31 cellular contexts compared by ENCODE assay signal in the genomic region with DNA sequence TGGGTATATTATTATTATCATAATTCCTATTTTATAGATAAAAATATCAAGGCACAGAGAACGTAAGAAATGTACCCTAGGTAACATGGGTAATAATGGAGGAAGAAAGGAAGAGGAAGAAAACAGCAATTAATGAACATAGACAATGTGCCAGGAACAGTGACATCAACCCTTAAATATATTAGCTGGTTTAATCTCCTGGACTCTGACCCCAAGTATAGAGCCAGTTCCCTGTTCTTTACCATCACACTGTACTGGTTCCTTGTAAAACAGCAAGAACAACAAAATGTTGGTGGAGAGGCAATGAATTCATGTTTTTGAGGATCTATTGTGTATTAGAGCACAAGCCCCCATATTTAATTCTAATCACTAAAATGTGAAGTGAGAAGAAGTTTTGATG.
"Had no signal": no experiment of that assay in that cellular context is flagged by ENCODE, and none has a peak within 500 bp of the region (broad histone marks: within the 10 kb centered on the region; RNA-seq: fewer than 3 reads in every experiment).

No MANE protein-coding gene starts in this region.

- H3K36me3 Mint-ChIP-seq: immature natural killer cell; memory B cell; naive B cell; natural killer cell treated with Interleukin-12 subunit alpha and Interleukin-12 subunit beta and Interleukin-15 and Interleukin-18, amount 100 ng/mL, for 72 hours; type B pancreatic cell had no signal

- ATAC-seq: heart right ventricle; left ventricle myocardium superior; lower lobe of right lung; natural killer cell treated with Interleukin-12 subunit alpha and Interleukin-12 subunit beta and Interleukin-15 and Interleukin-18, amount 100 ng/mL, for 72 hours; stimulated activated naive CD8-positive, alpha-beta T cell treated with anti-CD3 and anti-CD28 coated beads, Interleukin-15, amount 100 ng/mL, for 72 hours had no signal

- H3K27me3 ChIP-seq: esophagus squamous epithelium, heart right ventricle, neutrophil, right lobe of liver, suprapubic skin, thyroid gland had no signal

- H3K9me3 Mint-ChIP-seq: neural crest cell, type B pancreatic cell had no signal

- H2AFZ ChIP-seq: parathyroid adenoma had no signal

- H3K27ac Mint-ChIP-seq: immature natural killer cell; memory B cell; naive B cell; natural killer cell treated with Interleukin-12 subunit alpha and Interleukin-12 subunit beta and Interleukin-15 and Interleukin-18, amount 100 ng/mL, for 72 hours; progenitor cell of endocrine pancreas; stimulated activated naive CD8-positive, alpha-beta T cell treated with anti-CD3 and anti-CD28 coated beads, Interleukin-15, amount 100 ng/mL, for 72 hours; type B pancreatic cell had no signal

- H3K9ac ChIP-seq: parathyroid adenoma had no signal

- H3K4me2 ChIP-seq: smooth muscle cell had no signal

- H3K9me3 ChIP-seq: esophagus squamous epithelium, heart right ventricle, lower lobe of right lung, neutrophil, right lobe of liver, suprapubic skin, thyroid gland had no signal

- H3K27ac ChIP-seq: coronary artery, esophagus squamous epithelium, heart right ventricle, lower lobe of right lung, neutrophil, parathyroid adenoma, right lobe of liver, suprapubic skin, thyroid gland had no signal

- H3K4me3 ChIP-seq: coronary artery, esophagus squamous epithelium, heart right ventricle, lower lobe of right lung, right lobe of liver, smooth muscle cell, suprapubic skin, thyroid gland had no signal

- H3K36me3 ChIP-seq: esophagus squamous epithelium, heart right ventricle, lower lobe of right lung, neutrophil, right lobe of liver, suprapubic skin, thyroid gland had no signal

- H3K4me3 Mint-ChIP-seq: immature natural killer cell; memory B cell; naive B cell; natural killer cell treated with Interleukin-12 subunit alpha and Interleukin-12 subunit beta and Interleukin-15 and Interleukin-18, amount 100 ng/mL, for 72 hours; neural crest cell; stimulated activated naive CD8-positive, alpha-beta T cell treated with anti-CD3 and anti-CD28 coated beads, Interleukin-15, amount 100 ng/mL, for 72 hours; type B pancreatic cell had no signal

- H3K27me3 Mint-ChIP-seq: memory B cell; naive B cell; natural killer cell treated with Interleukin-12 subunit alpha and Interleukin-12 subunit beta and Interleukin-15 and Interleukin-18, amount 100 ng/mL, for 72 hours; progenitor cell of endocrine pancreas; type B pancreatic cell had no signal

- H3K79me2 ChIP-seq: parathyroid adenoma had no signal

- H3K4me1 Mint-ChIP-seq: immature natural killer cell; memory B cell; naive B cell; neural crest cell; stimulated activated naive CD8-positive, alpha-beta T cell treated with anti-CD3 and anti-CD28 coated beads, Interleukin-15, amount 100 ng/mL, for 72 hours had no signal

- H3K4me1 ChIP-seq: esophagus squamous epithelium, heart right ventricle, lower lobe of right lung, parathyroid adenoma, right lobe of liver, suprapubic skin, thyroid gland had no signal

- DNase-seq: dermis blood vessel endothelial cell; effector memory CD4-positive, alpha-beta T cell; erythroblast; esophagus squamous epithelium; foreskin melanocyte; glutamatergic neuron; heart right ventricle; hypothalamus; immature natural killer cell; islet precursor cell; left ventricle myocardium superior; lower lobe of right lung; naive B cell; right lobe of liver; stimulated activated CD4-positive, alpha-beta T cell treated with anti-CD3 and anti-CD28 coated beads, Interleukin-12 subunit alpha, Interleukin-12 subunit beta, amount 100 ng/mL, for 4 hours; stimulated activated CD4-positive, alpha-beta T cell treated with anti-CD3 and anti-CD28 coated beads, Interleukin-1b, Interleukin-23, amount 100 ng/mL, for 48 hours; stimulated activated CD4-positive, alpha-beta T cell treated with anti-CD3 and anti-CD28 coated beads, Interleukin-4, amount 100 ng/mL, for 1 hour; stimulated activated CD8-positive, alpha-beta memory T cell treated with anti-CD3 and anti-CD28 coated beads, Interleukin-4, amount 100 ng/mL, for 48 hours; stimulated activated naive CD4-positive, alpha-beta T cell; stimulated activated naive CD8-positive, alpha-beta T cell treated with anti-CD3 and anti-CD28 coated beads, Interleukin-15, amount 100 ng/mL, for 72 hours; thyroid gland had no signal
